In the genomic region with DNA sequence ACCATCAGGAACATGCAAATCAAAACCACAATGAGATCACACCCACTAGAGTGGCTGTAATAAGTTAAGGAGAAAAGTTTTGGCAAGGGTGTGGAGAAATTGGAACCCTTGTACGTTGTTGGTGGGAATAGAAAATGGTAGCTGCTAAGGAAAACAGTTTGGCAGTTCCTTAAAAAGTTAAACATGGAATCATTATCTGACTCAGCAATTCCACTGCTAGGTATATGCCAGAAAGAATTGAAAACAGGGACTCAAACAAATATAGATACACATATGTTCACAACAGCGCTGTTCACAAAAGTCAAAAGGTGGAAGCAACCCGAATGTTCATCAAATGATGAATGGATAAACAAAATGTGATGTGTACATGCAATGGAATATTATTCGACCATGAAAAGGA, we compare ENCODE assay signal across 1 cellular context.
TF ChIP-seq lines count a peak whose summit lies in the region.

No MANE protein-coding gene starts in this region.

TF ChIP-seq in HEK293, 187 proteins besides CTCF, POLR2A, EP300 and RAD21:
- TF ChIP-seq, protein P1, sequence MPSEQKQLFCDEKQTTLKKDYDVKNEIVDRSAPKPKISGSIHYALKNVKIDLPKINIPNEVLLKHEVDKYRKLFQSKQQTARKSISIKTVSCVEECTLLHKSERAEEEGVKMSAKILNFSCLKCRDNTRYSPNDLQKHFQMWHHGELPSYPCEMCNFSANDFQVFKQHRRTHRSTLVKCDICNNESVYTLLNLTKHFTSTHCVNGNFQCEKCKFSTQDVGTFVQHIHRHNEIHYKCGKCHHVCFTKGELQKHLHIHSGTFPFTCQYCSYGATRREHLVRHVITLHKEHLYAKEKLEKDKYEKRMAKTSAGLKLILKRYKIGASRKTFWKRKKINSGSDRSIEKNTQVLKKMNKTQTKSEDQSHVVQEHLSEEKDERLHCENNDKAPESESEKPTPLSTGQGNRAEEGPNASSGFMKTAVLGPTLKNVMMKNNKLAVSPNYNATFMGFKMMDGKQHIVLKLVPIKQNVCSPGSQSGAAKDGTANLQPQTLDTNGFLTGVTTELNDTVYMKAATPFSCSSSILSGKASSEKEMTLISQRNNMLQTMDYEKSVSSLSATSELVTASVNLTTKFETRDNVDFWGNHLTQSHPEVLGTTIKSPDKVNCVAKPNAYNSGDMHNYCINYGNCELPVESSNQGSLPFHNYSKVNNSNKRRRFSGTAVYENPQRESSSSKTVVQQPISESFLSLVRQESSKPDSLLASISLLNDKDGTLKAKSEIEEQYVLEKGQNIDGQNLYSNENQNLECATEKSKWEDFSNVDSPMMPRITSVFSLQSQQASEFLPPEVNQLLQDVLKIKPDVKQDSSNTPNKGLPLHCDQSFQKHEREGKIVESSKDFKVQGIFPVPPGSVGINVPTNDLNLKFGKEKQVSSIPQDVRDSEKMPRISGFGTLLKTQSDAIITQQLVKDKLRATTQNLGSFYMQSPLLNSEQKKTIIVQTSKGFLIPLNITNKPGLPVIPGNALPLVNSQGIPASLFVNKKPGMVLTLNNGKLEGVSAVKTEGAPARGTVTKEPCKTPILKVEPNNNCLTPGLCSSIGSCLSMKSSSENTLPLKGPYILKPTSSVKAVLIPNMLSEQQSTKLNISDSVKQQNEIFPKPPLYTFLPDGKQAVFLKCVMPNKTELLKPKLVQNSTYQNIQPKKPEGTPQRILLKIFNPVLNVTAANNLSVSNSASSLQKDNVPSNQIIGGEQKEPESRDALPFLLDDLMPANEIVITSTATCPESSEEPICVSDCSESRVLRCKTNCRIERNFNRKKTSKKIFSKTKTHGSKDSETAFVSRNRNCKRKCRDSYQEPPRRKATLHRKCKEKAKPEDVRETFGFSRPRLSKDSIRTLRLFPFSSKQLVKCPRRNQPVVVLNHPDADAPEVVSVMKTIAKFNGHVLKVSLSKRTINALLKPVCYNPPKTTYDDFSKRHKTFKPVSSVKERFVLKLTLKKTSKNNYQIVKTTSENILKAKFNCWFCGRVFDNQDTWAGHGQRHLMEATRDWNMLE (tag by site-specific recombination; conservative IDR thresholded peaks at IDR 0.05; ENCODE audit: low read depth): no peak
- 0 out of 2 replicates have a peak, but pooled peaks have one; percentile 59 for TF ChIP-seq ZNF146 (tag by site-specific recombination; IDR thresholded peaks at IDR 0.05)
